15 cellular contexts compared by ENCODE assay signal in genomic region chr18:77119101-77119850, GRCh38. TPM values are rescaled to one million over a fixed set of nuclear protein-coding genes. Genes with fewer than 3 reads are reported as not detected.
DNase-seq lines count a peak whose midpoint lies in the region; ATAC-seq and TF ChIP-seq lines count a peak whose summit lies in the region.
"Had no signal": no experiment of that assay in that cellular context is flagged by ENCODE, and none has a peak within 500 bp of the region (broad histone marks: within the 10 kb centered on the region; RNA-seq: fewer than 3 reads in every experiment).

No MANE protein-coding gene starts in this region.

- H3K36me3 ChIP-seq in KOPT-K1 (ENCODE audit: insufficient read depth, low read length) = no peaks in the 10 kb centered on the region
- no peaks in the 10 kb centered on the region for H3K36me3 ChIP-seq in trophoblast cell (ENCODE audit: control insufficient read depth in 1 of 2, insufficient read depth in 2 of 2, low read length in 2 of 2)
- H3K36me3 ChIP-seq: ascending aorta, right lobe of liver had no signal

- no peak overlapping the region for H3K4me3 Mint-ChIP-seq in T-helper 2 cell treated with Interferon-gamma antibody and Interleukin-4, amounts not matched to agents 5 μg/mL and 100 μg/mL, for 36 hours

- H4K12ac ChIP-seq in trophoblast cell (ENCODE audit: low read depth, low read length) = no peak overlapping the region

- peaks cover 67% of the 10 kb centered on the region for H3K4me1 Mint-ChIP-seq in T-helper 2 cell treated with Interferon-gamma antibody and Interleukin-4, amounts not matched to agents 5 μg/mL and 100 μg/mL, for 36 hours (ENCODE audit: low read depth)

- H3K4me3 ChIP-seq in coronary artery = no peak overlapping the region
- H3K4me3 ChIP-seq in trophoblast cell (ENCODE audit: low read depth, low read length) = no peak overlapping the region
- H3K4me3 ChIP-seq: ascending aorta, right lobe of liver had no signal

- DNase-seq in T-helper 2 cell treated with Interferon-gamma antibody and Interleukin-4, amounts not matched to agents 5 μg/mL and 100 μg/mL, for 36 hours (ENCODE audit: low spot score) = no peak
- DNase-seq in T-helper 2 cell (no peak), coronary artery (ENCODE audit: low spot score) (peak; percentile 50), trophoblast cell (no peak), T-helper 9 cell (no peak), NCI-H2029 (lab: John Stamatoyannopoulos, UW) (no peak)
- DNase-seq: 8988T; activated CD4-positive, alpha-beta T cell treated with anti-CD3 and anti-CD28 coated beads, Interleukin-2, amount 50 U/mL, for 4 hours; effector CD4-positive, alpha-beta T cell; MM.1S; NCI-H2227 treated with DMSO at 0.1 percent for 48 hours had no signal

- H3K27ac Mint-ChIP-seq in T-helper 2 cell treated with Interferon-gamma antibody and Interleukin-4, amounts not matched to agents 5 μg/mL and 100 μg/mL, for 36 hours = peak overlapping the region; percentile 57

- no peak overlapping the region for H2BK120ac ChIP-seq in trophoblast cell (ENCODE audit: insufficient read depth, low read length, poor library complexity)

- peaks cover 2% of the 10 kb centered on the region for H3K79me2 ChIP-seq in trophoblast cell (ENCODE audit: control insufficient read depth, insufficient read depth, low read length, poor library complexity)

- peaks cover 58% of the 10 kb centered on the region for H3K36me3 Mint-ChIP-seq in T-helper 2 cell treated with Interferon-gamma antibody and Interleukin-4, amounts not matched to agents 5 μg/mL and 100 μg/mL, for 36 hours (ENCODE audit: low read depth)

- H3K18ac ChIP-seq in trophoblast cell (ENCODE audit: low read length) = peak overlapping the region; percentile 2

- WGBS in trophoblast cell (ENCODE audit: extremely low coverage, insufficient coverage, insufficient read length) = no CpG with 5 or more reads among the region's 12 CpGs

- no peak overlapping the region for H4K91ac ChIP-seq in trophoblast cell (ENCODE audit: low read depth, low read length)

- no peak overlapping the region for H3K9ac ChIP-seq in trophoblast cell (ENCODE audit: low read length)

- H2AFZ ChIP-seq in trophoblast cell (ENCODE audit: insufficient read depth, low read length, poor library complexity) = no peak overlapping the region

- H3K4me1 ChIP-seq in trophoblast cell (ENCODE audit: control insufficient read depth in 1 of 2, insufficient read depth in 2 of 2, low read length in 2 of 2) = peaks cover 14 to 18% of the 10 kb centered on the region in 2 experiments

- H3K9me3 Mint-ChIP-seq in T-helper 2 cell treated with Interferon-gamma antibody and Interleukin-4, amounts not matched to agents 5 μg/mL and 100 μg/mL, for 36 hours = no peaks in the 10 kb centered on the region

- H2BK12ac ChIP-seq in trophoblast cell (ENCODE audit: low read length) = no peak overlapping the region

- H3K4ac ChIP-seq in trophoblast cell (ENCODE audit: low read depth, low read length) = no peak overlapping the region

- TF ChIP-seq CTCF in coronary artery (IDR thresholded peaks at IDR 0.05) = no peak

- no peak overlapping the region for H4K8ac ChIP-seq in trophoblast cell (ENCODE audit: low read depth, low read length)

- H3K9me3 ChIP-seq in KOPT-K1 (ENCODE audit: insufficient read depth, low read length, poor library complexity, severe bottlenecking) (no peaks in the 10 kb centered on the region), trophoblast cell (ENCODE audit: insufficient read depth, low read depth, low read length) (peaks cover 1% of the 10 kb centered on the region)
- H3K9me3 ChIP-seq: ascending aorta, right lobe of liver had no signal

- H3K14ac ChIP-seq in trophoblast cell (ENCODE audit: low read length) = no peak overlapping the region

- H2BK5ac ChIP-seq in trophoblast cell (ENCODE audit: low read depth, low read length, poor library complexity) = no peak overlapping the region

- ATAC-seq in HG03045 (IDR thresholded peaks at IDR 0.05; ENCODE audit: unreplicated experiment) = no peak
- ATAC-seq: right lobe of liver had no signal

- H3K27me3 ChIP-seq in trophoblast cell (ENCODE audit: insufficient read depth, low read length) = no peaks in the 10 kb centered on the region
- H3K27me3 ChIP-seq: ascending aorta, right lobe of liver had no signal

- H3K27ac ChIP-seq in KOPT-K1 (ENCODE audit: low read depth, low read length, poor library complexity, severe bottlenecking) (peak overlapping the region; percentile 30), coronary artery (no peak overlapping the region), trophoblast cell (ENCODE audit: low read depth, low read length) (no peak overlapping the region)
- H3K27ac ChIP-seq: ascending aorta, right lobe of liver had no signal

- H2AK5ac ChIP-seq in trophoblast cell (ENCODE audit: low read length) = no peak overlapping the region

- H3K79me1 ChIP-seq in trophoblast cell (ENCODE audit: low read length) = peaks cover under 1% of the 10 kb centered on the region

- no peak overlapping the region for H3K4me2 ChIP-seq in trophoblast cell (ENCODE audit: low read length)

- H3K23ac ChIP-seq in trophoblast cell (ENCODE audit: low read length) = no peak overlapping the region

- H3K27me3 Mint-ChIP-seq in T-helper 2 cell treated with Interferon-gamma antibody and Interleukin-4, amounts not matched to agents 5 μg/mL and 100 μg/mL, for 36 hours (ENCODE audit: low read depth) = no peaks in the 10 kb centered on the region

RNA-seq across cellular contexts. Expression of gene MBP, which starts 13.3 kb away (rescaled TPM):
- polyA plus RNA-seq in trophoblast cell (2013) = 8.4 and 9.2 TPM in 2 replicates
